Comparison of ENCODE assay signal across 8 cellular contexts in genomic region chr19:52734893-52735661, GRCh38. TPM values are rescaled to one million over a fixed set of nuclear protein-coding genes. Genes with fewer than 3 reads are reported as not detected.
DNase-seq lines count a peak whose midpoint lies in the region; ATAC-seq and TF ChIP-seq lines count a peak whose summit lies in the region.

TSS of gene ZNF611 (minus strand) at chr19:52735044. CDS start at chr19:52715894, 19,150 bp downstream.

- intact Hi-C loops in PC-9 (cut with micrococcal nuclease; ENCODE audit: unreplicated experiment), result loop anchor here (1.0 to 10.0 kb wide), 3 partner anchors 98 to 750 kb away; partner anchors contain the start of genes ZNF350, ZNF808 and ZNF83

- DNase-seq in DMS153 treated with DMSO at 0.1 percent for 48 hours (lab: John Stamatoyannopoulos, UW; ENCODE audit: unreplicated experiment), result peak; percentile 85
- DNase-seq in KBM-7, result peak; percentile 96
- peak; percentile 85 to 99 for DNase-seq in PC-9
- DNase-seq in activated T-cell treated with anti-CD3 and anti-CD28 coated beads, Interleukin-2, amount 50 U/mL, for 24 hours, result peak; percentile 100
- peak; percentile 96 to 97 for DNase-seq in erythroblast (lab: John Stamatoyannopoulos, UW)
- DNase-seq in stimulated activated CD8-positive, alpha-beta memory T cell treated with anti-CD3 and anti-CD28 coated beads, Interleukin-7, amount 100 ng/mL, for 1 hour (ENCODE audit: low read depth in 2 of 2), result peak; percentile 98 to 100

- H3K36me3 ChIP-seq in PC-9 (ENCODE audit: low read depth), result no peaks in the 10 kb centered on the region
- no peaks in the 10 kb centered on the region for H3K36me3 ChIP-seq in mucosa of stomach (ENCODE audit: control insufficient read depth, insufficient read depth, low read length)

- TF ChIP-seq POLR2A in erythroblast (IDR thresholded peaks at IDR 0.05; ENCODE audit: low read length), result peak; percentile 84

- POLR2A ChIA-PET in PC-9 (lab: Charles Lee; ENCODE audit: unreplicated experiment), result interaction anchor here (0.6 kb wide), 1 partner anchor 97 kb away, joined by 5 read pairs; no protein-coding TSS in a partner anchor

- H3K4me2 ChIP-seq in PC-9, result peak within 1 kb of the TSS; percentile 91

- H3K27me3 ChIP-seq in PC-9 (ENCODE audit: insufficient read depth, low read depth) (no peaks in the 10 kb centered on the region), mucosa of stomach (ENCODE audit: control insufficient read depth, insufficient read depth, low read length) (no peaks in the 10 kb centered on the region)

- H3K4me3 ChIP-seq in PC-9 (peak within 1 kb of the TSS; percentile 79), mucosa of stomach (ENCODE audit: low read length) (peak within 1 kb of the TSS; percentile 85)

- H3K9me3 Mint-ChIP-seq in activated T-cell treated with anti-CD3 and anti-CD28 coated beads, Interleukin-2, amount 50 U/mL, for 24 hours, result no peaks in the 10 kb centered on the region

- peaks cover 3% of the 10 kb centered on the region; the same call in 1 of the 2 replicates for H3F3A ChIP-seq in PC-9 (ENCODE audit: insufficient read depth, low read depth)

- ATAC-seq in GM21576 (IDR thresholded peaks at IDR 0.05; ENCODE audit: unreplicated experiment), result peak; percentile 89

- in situ Hi-C loops in KBM-7 (cut with MboI; ENCODE audit: low pct_unique_long_range_greater_than_20kb, low sequenced_read_pairs), result no loop called here

- peaks cover 41% of the 10 kb centered on the region for H3K36me3 Mint-ChIP-seq in activated T-cell treated with anti-CD3 and anti-CD28 coated beads, Interleukin-2, amount 50 U/mL, for 24 hours (ENCODE audit: low read depth)

- H3K27ac Mint-ChIP-seq in activated T-cell treated with anti-CD3 and anti-CD28 coated beads, Interleukin-2, amount 50 U/mL, for 24 hours, result peak within 1 kb of the TSS; percentile 95

- H3K4me3 Mint-ChIP-seq in activated T-cell treated with anti-CD3 and anti-CD28 coated beads, Interleukin-2, amount 50 U/mL, for 24 hours, result peak within 1 kb of the TSS; percentile 91

- no TSS peak for BruUV-seq in PC-9 (replicated peaks; lab: Mats Ljungman, UMichigan)

- peak within 1 kb of the TSS; percentile 94 for H3K9ac ChIP-seq in mucosa of stomach (ENCODE audit: low read length)

- H3K4me1 ChIP-seq in PC-9 (replicated peaks; ENCODE audit: insufficient read depth) (no peaks in the 10 kb centered on the region; the same call in 1 of the 2 replicates), mucosa of stomach (ENCODE audit: control insufficient read depth, insufficient read depth, low read length) (no peaks in the 10 kb centered on the region)

- peaks cover 25% of the 10 kb centered on the region for H3K4me1 Mint-ChIP-seq in activated T-cell treated with anti-CD3 and anti-CD28 coated beads, Interleukin-2, amount 50 U/mL, for 24 hours (ENCODE audit: low read depth)

- peaks cover 10% of the 10 kb centered on the region; the same call in 1 of the 2 replicates for H3K9me3 ChIP-seq in PC-9 (ENCODE audit: insufficient read depth, low read depth)
- H3K9me3 ChIP-seq in mucosa of stomach (ENCODE audit: control insufficient read depth, low read length), result no peaks in the 10 kb centered on the region

- H3K27me3 Mint-ChIP-seq in activated T-cell treated with anti-CD3 and anti-CD28 coated beads, Interleukin-2, amount 50 U/mL, for 24 hours, result no peaks in the 10 kb centered on the region

- TF ChIP-seq CTCF in PC-9 (conservative IDR thresholded peaks at IDR 0.05), result peak; percentile 74

- H3K27ac ChIP-seq in PC-9, result peak within 1 kb of the TSS; percentile 55

- CTCF ChIA-PET in PC-9 (lab: Charles Lee), result interaction anchor here (0.6 kb wide), 2 partner anchors 44 to 132 kb away, joined by 3 to 4 read pairs; no protein-coding TSS in a partner anchor

- no peaks in the 10 kb centered on the region for H4K20me1 ChIP-seq in PC-9 (ENCODE audit: insufficient read depth)

- H2AFZ ChIP-seq in PC-9, result peak within 1 kb of the TSS; percentile 98

- H3K79me2 ChIP-seq in PC-9 (ENCODE audit: low read depth), result peaks cover 4% of the 10 kb centered on the region; the same call in 1 of the 2 replicates

- H3K9me2 ChIP-seq in PC-9 (ENCODE audit: insufficient read depth), result no peaks in the 10 kb centered on the region

RNA-seq across cellular contexts. Expression of gene ZNF611, which starts in this region (rescaled TPM):
- total RNA-seq in PC-9 (2021), result 25.5 and 26.2 TPM in 2 replicates

Comparison
In these comparisons a context has a peak if more than half of its experiments do, and no peak if none do; other contexts are left out.
1. Peak in every context shown above with its lines: DNase-seq, ATAC-seq, H3K4me3 ChIP-seq and H3K27ac ChIP-seq.